ENCODE assay signal across 17 cellular contexts in the genomic region with DNA sequence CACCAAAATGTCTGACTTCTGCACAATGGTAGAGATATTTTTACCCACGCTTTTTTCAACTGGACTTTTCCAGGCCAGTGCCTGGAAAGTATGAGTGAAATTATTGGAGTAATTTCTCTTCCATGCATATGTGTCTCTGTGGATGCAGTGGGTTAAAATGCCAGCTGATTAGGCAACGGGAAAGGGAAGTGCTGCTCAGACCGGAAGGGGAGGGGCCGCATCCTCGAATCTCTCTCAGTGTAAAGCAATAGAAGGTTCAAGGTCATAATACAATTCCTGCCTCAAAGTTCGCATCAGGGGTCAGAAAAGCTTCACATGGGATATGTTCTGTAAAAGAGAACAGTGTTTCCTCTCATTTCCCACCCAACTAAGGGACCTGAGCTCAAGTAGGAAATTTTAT.
A peak's percentile ranks its signal among the peaks of the same experiment; 100 is the strongest.
DNase-seq lines count a peak whose midpoint lies in the region; ATAC-seq and TF ChIP-seq lines count a peak whose summit lies in the region.
"Had no signal": no experiment of that assay in that cellular context is flagged by ENCODE, and none has a peak within 500 bp of the region (broad histone marks: within the 10 kb centered on the region; RNA-seq: fewer than 3 reads in every experiment).

No MANE protein-coding gene starts in this region.

- TF ChIP-seq EP300 in neural cell (conservative IDR thresholded peaks at IDR 0.05; ENCODE audit: poor library complexity, severe bottlenecking) = no peak

- H3K4me2 ChIP-seq in neural cell (ENCODE audit: low read length) = peak overlapping the region; percentile 37

- H3K79me2 ChIP-seq in neural cell (replicated peaks; ENCODE audit: insufficient read depth, low read length) = no peaks in the 10 kb centered on the region

- H3K36me3 ChIP-seq in neural cell (ENCODE audit: insufficient read depth, low read length) (no peaks in the 10 kb centered on the region), BE2C (no peaks in the 10 kb centered on the region)
- H3K36me3 ChIP-seq: stomach had no signal

- TF ChIP-seq CTCF in neural cell (IDR thresholded peaks at IDR 0.05; ENCODE audit: poor library complexity, severe bottlenecking) (no peak), BE2C (IDR thresholded peaks at IDR 0.05; ENCODE audit: low read depth, low read length) (no peak)

- no peak for ATAC-seq in HG02759 (IDR thresholded peaks at IDR 0.05; ENCODE audit: unreplicated experiment)

- H2AFZ ChIP-seq in neural cell (ENCODE audit: low read depth, low read length) = peak overlapping the region; percentile 30

- TF ChIP-seq RAD21 in neural cell (conservative IDR thresholded peaks at IDR 0.05) = no peak

- no peaks in the 10 kb centered on the region for H3F3A ChIP-seq in neural cell (ENCODE audit: insufficient read depth, low read length, poor library complexity, severe bottlenecking)

- H3K9me3 ChIP-seq in neural cell (ENCODE audit: low read length) = no peaks in the 10 kb centered on the region
- no peaks in the 10 kb centered on the region for H3K9me3 ChIP-seq in BE2C

- H3K4me3 ChIP-seq in neural cell (ENCODE audit: low read length) (peak overlapping the region; percentile 46), BE2C (ENCODE audit: low read depth, low read length) (no peak overlapping the region)
- H3K4me3 ChIP-seq: stomach had no signal

- H4K20me1 ChIP-seq in neural cell (ENCODE audit: insufficient read depth) = no peaks in the 10 kb centered on the region

- H3K27ac ChIP-seq in epithelial cell of prostate (peak overlapping the region; percentile 66), neural cell (ENCODE audit: low read length) (peak overlapping the region; percentile 54)
- H3K27ac ChIP-seq: stomach had no signal

- DNase-seq in COLO829 (ENCODE audit: low spot score) = peak; percentile 43
- peak; percentile 27 for DNase-seq in SK-MEL-5 (ENCODE audit: low read depth, low spot score)
- DNase-seq in epithelial cell of prostate (ENCODE audit: low read depth, low spot score) = no peak
- no peak for DNase-seq in NCI-H446 treated with DMSO at 0.1 percent for 48 hours (lab: John Stamatoyannopoulos, UW)
- DNase-seq in iPS-NIHi7 (ENCODE audit: extremely low spot score) = no peak
- no peak for DNase-seq in BE2C
- DNase-seq: activated CD4-positive, alpha-beta T cell treated with anti-CD3 and anti-CD28 coated beads, Interleukin-2, amount 50 U/mL, for 1 hour; activated naive CD4-positive, alpha-beta T cell treated with anti-CD3 and anti-CD28 coated beads, Interleukin-2, amount 50 U/mL, for 16 hours; Calu3; NCI-H1048; NCI-H526; SHP77; stimulated activated CD4-positive, alpha-beta T cell treated with anti-CD3 and anti-CD28 coated beads, Interleukin-1b, Interleukin-23, amount 100 ng/mL, for 48 hours; stomach; T-helper 9 cell had no signal

- no peaks in the 10 kb centered on the region for H3K4me1 ChIP-seq in BE2C
- H3K4me1 ChIP-seq: stomach had no signal

- H3K9ac ChIP-seq in neural cell (ENCODE audit: low read length) = peak overlapping the region; percentile 22

- in situ Hi-C loops in SK-MEL-5 (cut with HindIII; ENCODE audit: low pct_unique_long_range_greater_than_20kb, low sequenced_read_pairs) = no loop called here

- no peaks in the 10 kb centered on the region for H3K9me2 ChIP-seq in neural cell (ENCODE audit: insufficient read depth, low read length)

- H3K27me3 ChIP-seq in neural cell (ENCODE audit: insufficient read depth, low read depth, low read length) (no peaks in the 10 kb centered on the region), BE2C (no peaks in the 10 kb centered on the region)
- H3K27me3 ChIP-seq: stomach had no signal

TF ChIP-seq in neural cell, 6 proteins besides CTCF, POLR2A, EP300 and RAD21:
- TF ChIP-seq POLR2AphosphoS5 (IDR thresholded peaks at IDR 0.05) (peak; percentile 13), TAF1 (IDR thresholded peaks at IDR 0.05; ENCODE audit: low read depth) (no peak), EZH2 (IDR thresholded peaks at IDR 0.05; ENCODE audit: borderline replicate concordance, insufficient read depth, low read length, poor library complexity, severe bottlenecking) (no peak), MXI1 (conservative IDR thresholded peaks at IDR 0.05; ENCODE audit: poor library complexity, severe bottlenecking) (no peak)
- TF ChIP-seq, protein P1, sequence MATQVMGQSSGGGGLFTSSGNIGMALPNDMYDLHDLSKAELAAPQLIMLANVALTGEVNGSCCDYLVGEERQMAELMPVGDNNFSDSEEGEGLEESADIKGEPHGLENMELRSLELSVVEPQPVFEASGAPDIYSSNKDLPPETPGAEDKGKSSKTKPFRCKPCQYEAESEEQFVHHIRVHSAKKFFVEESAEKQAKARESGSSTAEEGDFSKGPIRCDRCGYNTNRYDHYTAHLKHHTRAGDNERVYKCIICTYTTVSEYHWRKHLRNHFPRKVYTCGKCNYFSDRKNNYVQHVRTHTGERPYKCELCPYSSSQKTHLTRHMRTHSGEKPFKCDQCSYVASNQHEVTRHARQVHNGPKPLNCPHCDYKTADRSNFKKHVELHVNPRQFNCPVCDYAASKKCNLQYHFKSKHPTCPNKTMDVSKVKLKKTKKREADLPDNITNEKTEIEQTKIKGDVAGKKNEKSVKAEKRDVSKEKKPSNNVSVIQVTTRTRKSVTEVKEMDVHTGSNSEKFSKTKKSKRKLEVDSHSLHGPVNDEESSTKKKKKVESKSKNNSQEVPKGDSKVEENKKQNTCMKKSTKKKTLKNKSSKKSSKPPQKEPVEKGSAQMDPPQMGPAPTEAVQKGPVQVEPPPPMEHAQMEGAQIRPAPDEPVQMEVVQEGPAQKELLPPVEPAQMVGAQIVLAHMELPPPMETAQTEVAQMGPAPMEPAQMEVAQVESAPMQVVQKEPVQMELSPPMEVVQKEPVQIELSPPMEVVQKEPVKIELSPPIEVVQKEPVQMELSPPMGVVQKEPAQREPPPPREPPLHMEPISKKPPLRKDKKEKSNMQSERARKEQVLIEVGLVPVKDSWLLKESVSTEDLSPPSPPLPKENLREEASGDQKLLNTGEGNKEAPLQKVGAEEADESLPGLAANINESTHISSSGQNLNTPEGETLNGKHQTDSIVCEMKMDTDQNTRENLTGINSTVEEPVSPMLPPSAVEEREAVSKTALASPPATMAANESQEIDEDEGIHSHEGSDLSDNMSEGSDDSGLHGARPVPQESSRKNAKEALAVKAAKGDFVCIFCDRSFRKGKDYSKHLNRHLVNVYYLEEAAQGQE (IDR thresholded peaks at IDR 0.05; ENCODE audit: borderline replicate concordance) = peak; percentile 26

Comparison
In these comparisons a context has a peak if more than half of its experiments do, and no peak if none do; other contexts are left out.
1. DNase-seq: peak in COLO829 (single experiment) and SK-MEL-5 (single experiment); none in epithelial cell of prostate (single experiment), NCI-H446 treated with DMSO at 0.1 percent for 48 hours (single experiment), iPS-NIHi7 (single experiment) and BE2C (single experiment).